ENCODE assay signal across 1 cellular context in the genomic region with DNA sequence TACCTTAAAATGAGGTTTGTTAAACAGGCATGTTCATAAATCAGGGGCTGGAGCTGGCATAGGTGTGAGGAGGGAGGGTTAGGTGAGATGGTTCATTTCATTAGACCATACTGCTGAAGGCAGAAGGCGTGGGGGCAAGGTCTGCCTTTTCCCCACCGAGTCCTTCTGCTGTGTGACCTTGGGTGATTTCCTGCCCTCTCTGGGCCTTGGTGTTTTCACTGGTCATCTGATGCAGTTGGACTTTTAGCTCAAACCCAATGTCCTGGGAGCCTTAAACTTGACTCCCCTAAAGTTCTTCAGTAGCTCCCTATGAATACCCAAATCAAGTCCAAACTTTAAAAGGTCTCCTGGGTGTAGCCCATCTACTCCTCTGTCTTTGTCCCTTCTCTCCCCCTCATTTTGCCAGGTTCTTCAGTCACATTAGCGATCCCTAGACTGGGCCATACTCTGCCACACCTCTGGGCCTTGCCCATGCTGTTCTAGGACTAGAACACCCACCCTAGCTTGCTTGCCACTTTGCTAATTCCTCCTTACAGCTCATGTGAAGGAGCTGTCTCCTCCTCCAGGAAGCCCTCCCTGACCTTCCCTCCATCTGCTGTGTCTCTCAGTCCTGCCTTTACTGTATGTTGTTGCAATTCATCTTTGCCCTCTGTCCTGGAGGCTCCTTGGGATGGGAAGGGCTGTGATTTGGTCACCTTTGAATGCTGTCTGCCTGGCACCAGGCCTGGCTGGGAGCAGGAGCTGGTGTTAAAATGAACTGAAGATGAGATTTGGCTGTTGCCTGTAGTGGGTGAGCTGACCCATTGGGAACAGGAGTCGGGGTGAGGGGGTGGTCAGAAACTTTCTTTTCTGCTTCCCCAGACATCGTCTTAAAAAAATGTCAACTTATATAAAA.
TF ChIP-seq lines count a peak whose summit lies in the region.

No MANE protein-coding gene starts in this region.

TF ChIP-seq in H1, 55 proteins besides CTCF, POLR2A, EP300 and RAD21:
- TF ChIP-seq ASH2L (IDR thresholded peaks at IDR 0.05; ENCODE audit: low read length) (no peak), KDM1A (IDR thresholded peaks at IDR 0.05; ENCODE audit: borderline replicate concordance, low read length) (peak; percentile 58; the same call in 1 of the 2 replicates), CHD2 (IDR thresholded peaks at IDR 0.05; ENCODE audit: low read length) (no peak)
TF ChIP-seq in H1: peak in this region for 1.
